Comparison of ENCODE assay signal across 21 cellular contexts in the genomic region with DNA sequence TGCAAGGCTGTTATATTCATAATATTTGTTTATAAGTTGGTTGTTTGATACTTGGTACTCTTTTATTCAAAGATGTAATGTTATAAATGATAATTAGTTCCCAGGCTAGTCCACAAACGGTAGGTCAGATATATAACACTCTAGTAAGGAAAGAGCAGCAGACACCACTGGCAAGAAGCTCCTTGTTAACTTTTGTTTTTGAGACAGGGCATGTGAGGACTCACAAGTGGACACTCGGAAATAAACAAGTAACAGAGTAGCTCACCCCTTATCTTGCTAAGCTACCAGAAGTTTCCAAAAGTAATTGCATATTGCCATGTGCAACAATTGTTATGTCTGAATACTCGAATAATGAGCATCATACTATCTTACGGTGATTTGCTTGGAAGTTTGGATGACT.
"Had no signal": no experiment of that assay in that cellular context is flagged by ENCODE, and none has a peak within 500 bp of the region (broad histone marks: within the 10 kb centered on the region; RNA-seq: fewer than 3 reads in every experiment).

No MANE protein-coding gene starts in this region.

- H3K4me1 ChIP-seq: colonic mucosa, esophagus squamous epithelium, gastrocnemius medialis, left lung, lower lobe of right lung had no signal

- H3K9me3 ChIP-seq: colonic mucosa, esophagus squamous epithelium, gastrocnemius medialis, left lung, lower lobe of right lung, mucosa of descending colon had no signal

- H3K4me3 ChIP-seq: colonic mucosa, esophagus squamous epithelium, gastrocnemius medialis, left lung, lower lobe of right lung, mucosa of descending colon had no signal

- H3K27ac ChIP-seq: colonic mucosa, epithelial cell of prostate, esophagus squamous epithelium, gastrocnemius medialis, left lung, lower lobe of right lung had no signal

- ATAC-seq: effector memory CD8-positive, alpha-beta T cell; esophagus mucosa; gastrocnemius medialis; left lung; lower lobe of right lung; mucosa of descending colon had no signal

- H3K36me3 ChIP-seq: colonic mucosa, gastrocnemius medialis, left lung, lower lobe of right lung had no signal

- H3K27me3 ChIP-seq: colonic mucosa, esophagus squamous epithelium, gastrocnemius medialis, left lung had no signal

- DNase-seq: colonic mucosa; cortex of kidney; effector CD8-positive, alpha-beta T cell; effector memory CD8-positive, alpha-beta T cell; endodermal cell; erythroblast; esophagus squamous epithelium; foreskin fibroblast; foreskin melanocyte; gastrocnemius medialis; glutamatergic neuron; head of caudate nucleus; hippocampal formation; left cardiac atrium; left lung; lower lobe of right lung; mesenchymal stem cell; mucosa of descending colon; naive B cell had no signal
